9 cellular contexts compared by ENCODE assay signal in the genomic region with DNA sequence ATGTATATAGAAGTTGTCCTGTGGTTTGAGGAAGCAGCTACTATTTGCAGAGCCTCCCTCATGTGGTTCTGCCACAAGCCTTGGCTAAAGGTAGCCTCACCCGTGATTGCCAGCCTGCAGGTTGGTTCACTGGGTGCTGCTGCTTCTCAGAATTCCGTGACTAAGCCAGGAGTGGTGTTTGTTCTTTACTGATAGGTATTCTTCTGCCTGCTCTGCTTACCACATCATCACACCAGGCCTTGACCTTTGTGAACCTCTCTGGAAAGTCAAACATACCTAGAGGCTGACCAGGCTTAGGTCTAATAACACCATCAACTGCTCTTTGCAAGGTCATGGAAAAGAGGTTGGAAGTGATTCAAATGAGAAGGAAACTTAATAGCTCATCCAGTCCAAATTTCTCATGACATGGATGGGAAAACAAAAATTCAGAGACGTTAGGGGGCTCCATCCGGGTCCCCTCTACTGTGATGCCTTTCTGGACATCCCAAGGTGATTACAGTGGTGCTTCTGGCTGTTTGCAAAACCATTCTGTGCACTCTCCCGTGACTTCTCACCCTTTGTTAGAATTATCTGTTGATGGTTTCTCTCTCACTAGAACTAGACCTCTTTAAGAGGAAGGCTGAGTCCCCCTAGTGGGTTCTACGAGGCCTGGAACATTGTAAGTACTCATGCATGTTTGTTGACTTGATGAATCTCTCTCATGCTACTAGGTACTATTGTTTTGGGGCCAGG. TPM values are rescaled to one million over a fixed set of nuclear protein-coding genes. Genes with fewer than 3 reads are reported as not detected.
A peak's percentile ranks its signal among the peaks of the same experiment; 100 is the strongest.
DNase-seq lines count a peak whose midpoint lies in the region; ATAC-seq, FAIRE-seq and TF ChIP-seq lines count a peak whose summit lies in the region.
"Had no signal": no experiment of that assay in that cellular context is flagged by ENCODE, and none has a peak within 500 bp of the region (broad histone marks: within the 10 kb centered on the region; RNA-seq: fewer than 3 reads in every experiment).

No MANE protein-coding gene starts in this region.

- H3K9ac ChIP-seq in K562 (ENCODE audit: insufficient read depth in 1 of 2, low read depth in 2 of 2, low read length in 2 of 2), result no peak overlapping the region; a peak in 2 of 4 replicates

- CTCF ChIA-PET in K562 (lab: Yijun Ruan, JAX; ENCODE audit: low intra/inter-chr PET ratio), result interaction anchor here (1.0 kb wide), 1 partner anchor 61 kb away, joined by 3 read pairs; no protein-coding TSS in a partner anchor

- H3K9me3 ChIP-seq in K562 (replicated peaks; ENCODE audit: control insufficient read depth, insufficient read depth, low read depth, low read length) (no peaks in the 10 kb centered on the region), esophagus muscularis mucosa (peaks cover 0 to 5% (median 1%) of the 10 kb centered on the region in 4 donors)

- H3K36me3 Mint-ChIP-seq in nephron (ENCODE audit: low read depth), result peaks cover 61% of the 10 kb centered on the region

- TF ChIP-seq POLR2A in K562 (conservative IDR thresholded peaks at IDR 0.05) (no peak), esophagus muscularis mucosa (IDR thresholded peaks at IDR 0.05; ENCODE audit: low read depth) (no peak)

- H3K27me3 ChIP-seq in K562 (ENCODE audit: control insufficient read depth in 2 of 2, insufficient read depth in 2 of 2, low read length in 2 of 2) (no peaks in the 10 kb centered on the region), esophagus muscularis mucosa (no peaks in the 10 kb centered on the region)

- no peaks in the 10 kb centered on the region for H3K9me1 ChIP-seq in K562 (ENCODE audit: control insufficient read depth, insufficient read depth, low read length)

- no peak overlapping the region for H3K27ac Mint-ChIP-seq in nephron

- WGBS in K562 (ENCODE audit: insufficient coverage, low coverage, missing lambda C conversion rate), result 12% methylated on average over 6 of the region's 6 CpGs
- 69% methylated on average over 6 of the region's 6 CpGs for WGBS in esophagus muscularis mucosa

- TF ChIP-seq CTCF in GM12864 (IDR thresholded peaks at IDR 0.05; ENCODE audit: low read depth, low read length, missing control alignments) (peak; percentile 51), K562 (IDR thresholded peaks at IDR 0.05 in 2 of 3, conservative IDR thresholded peaks at IDR 0.05 in 1 of 3; ENCODE audit: insufficient read depth in 2 of 3, low read depth in 1 of 3, low read length in 3 of 3) (peak; percentile 45 to 60 (median 56)), nephron (IDR thresholded peaks at IDR 0.05; ENCODE audit: unreplicated experiment in 3 of 3) (peak in 2 of 3 experiments; percentile 27 to 30), esophagus muscularis mucosa (IDR thresholded peaks at IDR 0.05) (no peak)

- peak; percentile 32 to 66 for TF ChIP-seq RAD21 in K562 (CRISPR knock-in tag; conservative IDR thresholded peaks at IDR 0.05 in 1 of 2, IDR thresholded peaks at IDR 0.05 in 1 of 2)

- peaks cover 19% of the 10 kb centered on the region for H3K4me1 Mint-ChIP-seq in nephron

- DNase-seq in GM12864 (ENCODE audit: low read depth) (no peak), HT1080 (ENCODE audit: low read depth) (peak; percentile 18), K562 (ENCODE audit: extremely low read depth in 1 of 4, low spot score in 3 of 4) (peak; percentile 33 to 64 (median 46)), esophagus muscularis mucosa (ENCODE audit: extremely low spot score) (no peak), GM19239 (ENCODE audit: insufficient read length, low spot score) (no peak)
- no peak for DNase-seq in stimulated activated CD4-positive, alpha-beta T cell treated with anti-CD3 and anti-CD28 coated beads, Interleukin-4, amount 100 ng/mL, for 4 hours

- H3K27me3 Mint-ChIP-seq in nephron (ENCODE audit: low read depth), result peaks cover 14% of the 10 kb centered on the region
- H3K27me3 Mint-ChIP-seq: central memory CD8-positive, alpha-beta T cell had no signal

- peak; percentile 68 for FAIRE-seq in K562 (lab: Jason Lieb, UNC)
- no peak for FAIRE-seq in GM19239 (lab: Jason Lieb, UNC)

- no peak overlapping the region for H3K4me3 ChIP-seq in GM12864 (ENCODE audit: low read depth, low read length)
- no peak overlapping the region for H3K4me3 ChIP-seq in K562
- H3K4me3 ChIP-seq in esophagus muscularis mucosa, result no peak overlapping the region

- peaks cover 17% of the 10 kb centered on the region for H3K9me3 Mint-ChIP-seq in nephron

- TF ChIP-seq EP300 in K562 (IDR thresholded peaks at IDR 0.05; ENCODE audit: low read length), result no peak
- no peak for TF ChIP-seq EP300 in esophagus muscularis mucosa (IDR thresholded peaks at IDR 0.05)

- POLR2A ChIA-PET in K562 (lab: Yijun Ruan, JAX), result interaction anchor here (0.6 to 0.9 kb wide), 2 partner anchors 18 to 150 kb away, joined by 3 to 5 read pairs; no protein-coding TSS in a partner anchor

- H3K4me1 ChIP-seq in K562 (replicated peaks in 1 of 2; ENCODE audit: control insufficient read depth in 2 of 2, insufficient read depth in 2 of 2, low read length in 2 of 2), result peaks cover 11 to 15% of the 10 kb centered on the region in 2 experiments
- H3K4me1 ChIP-seq in esophagus muscularis mucosa, result peaks cover 0 to under 1% (median 0%) of the 10 kb centered on the region in 4 donors

- BruUV-seq in K562 (replicated peaks; lab: Mats Ljungman, UMichigan), result no TSS peak

- ATAC-seq in K562, result peak; percentile 88
- ATAC-seq in GM21723 (IDR thresholded peaks at IDR 0.05; ENCODE audit: unreplicated experiment), result no peak

- H4K20me1 ChIP-seq in K562 (replicated peaks; ENCODE audit: control insufficient read depth, insufficient read depth, low read length), result no peaks in the 10 kb centered on the region

- H2AFZ ChIP-seq in K562 (ENCODE audit: low read depth, low read length), result 0 out of 2 replicates have a peak overlapping the region, but pooled peaks have one; percentile 14

- in situ Hi-C loops in K562 (cut with MboI), result no loop called here

- H3K27ac ChIP-seq in K562 (ENCODE audit: extremely low read depth, low read depth, low read length), result peak overlapping the region; percentile 17; the same call in 1 of the 3 replicates
- H3K27ac ChIP-seq in esophagus muscularis mucosa (replicated peaks in 1 of 4), result no peak overlapping the region

- H3K4me3 Mint-ChIP-seq in nephron, result no peak overlapping the region
- H3K4me3 Mint-ChIP-seq: central memory CD8-positive, alpha-beta T cell had no signal

- H3K4me2 ChIP-seq in K562 (ENCODE audit: insufficient read depth, low read length), result no peak overlapping the region

- H3K79me2 ChIP-seq in K562 (ENCODE audit: control insufficient read depth, insufficient read depth, low read length), result no peaks in the 10 kb centered on the region

- intact Hi-C loops in K562 (cut with micrococcal nuclease), result loop anchor here (10.0 kb wide), 1 partner anchor 569 kb away; no protein-coding TSS in a partner anchor
- intact Hi-C loops in esophagus muscularis mucosa (cut with DNase I), result loop anchor here (10.0 kb wide), 1 partner anchor 59 kb away; no protein-coding TSS in a partner anchor

- H3K36me3 ChIP-seq in K562 (ENCODE audit: control insufficient read depth, insufficient read depth, low read length) (peaks cover 28% of the 10 kb centered on the region; the same call in 2 of the 3 replicates), esophagus muscularis mucosa (peaks cover 0 to 17% (median 11%) of the 10 kb centered on the region in 4 donors)

TF ChIP-seq in K562, 482 proteins besides CTCF, POLR2A, EP300 and RAD21 (continues in another document):
- TF ChIP-seq ARID1B (IDR thresholded peaks at IDR 0.05), result peak; percentile 61
- TF ChIP-seq FOSL1 (tag; conservative IDR thresholded peaks at IDR 0.05), result peak; percentile 67
- peak; percentile 51 for TF ChIP-seq STAT5A (IDR thresholded peaks at IDR 0.05; ENCODE audit: borderline replicate concordance, low read length)
- TF ChIP-seq TAL1 (IDR thresholded peaks at IDR 0.05), result 0 out of 2 replicates have a peak, but pooled peaks have one; percentile 15
- TF ChIP-seq, protein P1, sequence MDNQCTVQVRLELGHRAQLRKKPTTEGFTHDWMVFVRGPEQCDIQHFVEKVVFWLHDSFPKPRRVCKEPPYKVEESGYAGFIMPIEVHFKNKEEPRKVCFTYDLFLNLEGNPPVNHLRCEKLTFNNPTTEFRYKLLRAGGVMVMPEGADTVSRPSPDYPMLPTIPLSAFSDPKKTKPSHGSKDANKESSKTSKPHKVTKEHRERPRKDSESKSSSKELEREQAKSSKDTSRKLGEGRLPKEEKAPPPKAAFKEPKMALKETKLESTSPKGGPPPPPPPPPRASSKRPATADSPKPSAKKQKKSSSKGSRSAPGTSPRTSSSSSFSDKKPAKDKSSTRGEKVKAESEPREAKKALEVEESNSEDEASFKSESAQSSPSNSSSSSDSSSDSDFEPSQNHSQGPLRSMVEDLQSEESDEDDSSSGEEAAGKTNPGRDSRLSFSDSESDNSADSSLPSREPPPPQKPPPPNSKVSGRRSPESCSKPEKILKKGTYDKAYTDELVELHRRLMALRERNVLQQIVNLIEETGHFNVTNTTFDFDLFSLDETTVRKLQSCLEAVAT (IDR thresholded peaks at IDR 0.05), result peak in 1 of 2 experiments; percentile 70; a peak in 2 of 4 replicates
- TF ChIP-seq BRD4 (IDR thresholded peaks at IDR 0.05), result no peak
- TF ChIP-seq ZNF668 (CRISPR knock-in tag; IDR thresholded peaks at IDR 0.05), result no peak
- no peak for TF ChIP-seq SP1 (CRISPR knock-in tag; IDR thresholded peaks at IDR 0.05)
- peak; percentile 34 to 41; a peak in 3 of 4 replicates for TF ChIP-seq KDM1A (IDR thresholded peaks at IDR 0.05)

RNA-seq across cellular contexts. Expression of gene SOCS2, which starts 8.5 kb away (rescaled TPM):
- total RNA-seq in HT1080 (2014; rRNA removed; shearing (Covaris generic)), result 14.9 and 15.6 TPM in 2 replicates
- 16.3 and 17.9 TPM in 2 replicates for polyA plus RNA-seq in HT1080 (2015; cell fraction: cytosol; rRNA removed)
- polyA plus RNA-seq in HT1080 (2015; cell fraction: nucleus; rRNA removed), result 12.8 and 14.9 TPM in 2 replicates
- 86.5 and 141 TPM in 2 replicates for total RNA-seq in K562 (2011; cell fraction: chromatin; rRNA removed; ENCODE audit: low replicate concordance)
- 70.0 and 75.7 TPM in 2 replicates for total RNA-seq in K562 (2011; cell fraction: nucleolus; rRNA removed)
- total RNA-seq in K562 (2011; cell fraction: nucleoplasm; rRNA removed), result 87.0 and 111 TPM in 2 replicates
- 140 and 162 TPM in 2 replicates for total RNA-seq in K562 (2014; rRNA removed)
- total RNA-seq in K562 (2014; rRNA removed; fragmentation: Illumina TruSeq; extraction: Trizol), result 95.8 and 106 TPM in 2 replicates
- total RNA-seq in K562 (2015; rRNA removed; fragmentation: Illumina TruSeq; extraction: Trizol), result 144 and 150 TPM in 2 replicates
- 90.4 and 92.2 TPM in 2 replicates for total RNA-seq in K562 (2021)
- polyA plus RNA-seq in K562 (2011; rRNA removed), result 95.5 and 98.7 TPM in 2 replicates
- 78.1 and 92.3 TPM in 2 replicates for polyA plus RNA-seq in K562 (2011; cell fraction: cytosol; rRNA removed)
- 131 and 154 TPM in 2 replicates for polyA plus RNA-seq in K562 (2011; cell fraction: nucleus; rRNA removed)
- 96.0 and 204 TPM in 2 replicates for polyA plus RNA-seq in K562 (2012)
- 122 and 149 TPM in 2 replicates for polyA plus RNA-seq in K562 (2014; fragmentation: Illumina TruSeq; extraction: Trizol)
- polyA plus RNA-seq in K562 (2014; fragmentation: Nextera tagmentation; extraction: Ambion mirVana), result 10 to 100 TPM; 37.0 to 37.8 TPM
- 135 and 156 TPM in 2 replicates for polyA plus RNA-seq in K562 (2014; rRNA removed)
- 49.6 and 59.2 TPM in 2 replicates for polyA minus RNA-seq in K562 (2011; rRNA and poly(A)+ RNA removed)
- polyA minus RNA-seq in K562 (2011; cell fraction: cytosol; rRNA and poly(A)+ RNA removed), result 41.8 and 47.4 TPM in 2 replicates
- 58.6 and 82.4 TPM in 2 replicates for polyA minus RNA-seq in K562 (2011; cell fraction: nucleus; rRNA and poly(A)+ RNA removed)
- total RNA-seq in esophagus muscularis mucosa, result 10 to 100 TPM; 10.4 to 46.7 (median 26.5) TPM

Comparison
In these comparisons a context has a peak if more than half of its experiments do, and no peak if none do; other contexts are left out.
1. DNase-seq: peak in HT1080 (single experiment) and K562 (4 of 4); none in GM12864 (single experiment), esophagus muscularis mucosa (single experiment), stimulated activated CD4-positive, alpha-beta T cell treated with anti-CD3 and anti-CD28 coated beads, Interleukin-4, amount 100 ng/mL, for 4 hours (0 of 2) and GM19239 (single experiment).
2. CTCF ChIP-seq: peak in GM12864 (single experiment), K562 (3 of 3) and nephron (2 of 3); none in esophagus muscularis mucosa (0 of 3).